In genomic region chr15:92449476-92449875, GRCh38 we compare ENCODE assay signal across 33 cellular contexts. TPM values are rescaled to one million over a fixed set of nuclear protein-coding genes. Genes with fewer than 3 reads are reported as not detected.
A peak's percentile ranks its signal among the peaks of the same experiment; 100 is the strongest.
DNase-seq lines count a peak whose midpoint lies in the region; ATAC-seq and TF ChIP-seq lines count a peak whose summit lies in the region.
"Had no signal": no experiment of that assay in that cellular context is flagged by ENCODE, and none has a peak within 500 bp of the region (broad histone marks: within the 10 kb centered on the region; RNA-seq: fewer than 3 reads in every experiment).

No MANE protein-coding gene starts in this region.

- no peak for TF ChIP-seq RAD21 in IMR-90 (IDR thresholded peaks at IDR 0.05; ENCODE audit: low read length)

- no peak overlapping the region for H3K56ac ChIP-seq in IMR-90 (ENCODE audit: extremely low read depth, insufficient read depth, low read length)

- no peak overlapping the region for H2AK5ac ChIP-seq in IMR-90 (ENCODE audit: low read depth, low read length)

- no peak overlapping the region for H2BK15ac ChIP-seq in IMR-90 (ENCODE audit: low read depth, low read length)

- no peak overlapping the region for H2AK9ac ChIP-seq in IMR-90 (replicated peaks; ENCODE audit: low read depth, low read length, poor library complexity)

- H3K27ac ChIP-seq in IMR-90 (ENCODE audit: insufficient read depth, low read length), result no peak overlapping the region
- H3K27ac ChIP-seq: A549, BLaER1, lower lobe of right lung, ovary, right atrium auricular region, SK-N-MC had no signal

- ATAC-seq in IMR-90 (ENCODE audit: low read depth) (no peak), GM18867 (IDR thresholded peaks at IDR 0.05; ENCODE audit: unreplicated experiment) (no peak), GM21390 (IDR thresholded peaks at IDR 0.05; ENCODE audit: unreplicated experiment) (no peak), HG03439 (IDR thresholded peaks at IDR 0.05; ENCODE audit: unreplicated experiment) (no peak)
- ATAC-seq: A549; activated T-helper 17 cell treated with anti-CD3 and anti-CD28 coated beads, Interleukin-2, amount 50 U/mL, for 72 hours; lower lobe of right lung had no signal

- no peak overlapping the region for H2BK120ac ChIP-seq in IMR-90 (ENCODE audit: low read depth, low read length)

- TF ChIP-seq CTCF in AG09309 (IDR thresholded peaks at IDR 0.05; ENCODE audit: control insufficient read depth, insufficient read depth, low read depth, low read length, missing control alignments) (no peak), IMR-90 (conservative IDR thresholded peaks at IDR 0.05; ENCODE audit: low read depth, low read length) (no peak), astrocyte of the cerebellum (IDR thresholded peaks at IDR 0.05; ENCODE audit: low read depth, low read length, missing control alignments) (no peak)

- CTCF ChIA-PET in IMR-90 (lab: Yijun Ruan, JAX), result no interaction called here

- H3K9me3 ChIP-seq in IMR-90 (ENCODE audit: control insufficient read depth, insufficient read depth, low read length), result peaks cover 4% of the 10 kb centered on the region; the same call in 1 of the 2 replicates
- H3K9me3 ChIP-seq: A549, BLaER1, lower lobe of right lung, MG63, ovary, right atrium auricular region had no signal

- H3K4me3 ChIP-seq in AG09309 (ENCODE audit: control insufficient read depth, low read depth, low read length), result no peak overlapping the region
- no peak overlapping the region for H3K4me3 ChIP-seq in IMR-90 (ENCODE audit: insufficient read depth, low read depth, low read length)
- no peak overlapping the region for H3K4me3 ChIP-seq in astrocyte of the cerebellum (ENCODE audit: low read depth, low read length)
- H3K4me3 ChIP-seq: A549, BLaER1, lower lobe of right lung, MG63, ovary, right atrium auricular region, SK-N-MC had no signal

- in situ Hi-C loops in IMR-90 (cut with MboI; ENCODE audit: low sequenced_read_pairs), result no loop called here
- in situ Hi-C loops in astrocyte of the cerebellum (cut with HindIII; ENCODE audit: low sequenced_read_pairs), result no loop called here

- H4K5ac ChIP-seq in IMR-90 (ENCODE audit: low read depth, low read length), result no peak overlapping the region

- no peak overlapping the region for H3K9ac ChIP-seq in IMR-90 (ENCODE audit: low read depth, low read length)
- H3K9ac ChIP-seq: BLaER1 had no signal

- dilution Hi-C loops in IMR-90 (cut with HindIII; ENCODE audit: low sequenced_read_pairs, unreplicated experiment), result no loop called here

- DNase-seq in AG09309 (ENCODE audit: low read depth), result peak; percentile 32
- DNase-seq in IMR-90, result peak; percentile 15
- DNase-seq in astrocyte of the cerebellum (ENCODE audit: low read depth), result peak; percentile 70
- peak; percentile 19 for DNase-seq in foreskin melanocyte
- no peak for DNase-seq in SK-N-DZ (ENCODE audit: low spot score)
- DNase-seq: activated CD4-positive, alpha-beta memory T cell treated with anti-CD3 and anti-CD28 coated beads, Interleukin-2, amount 10 ng/mL, durations not matched to agents 7 days and 5 days; activated CD4-positive, CD25-positive, alpha-beta regulatory T cell treated with anti-CD3 and anti-CD28 coated beads, Interleukin-2, amount 50 U/mL, for 72 hours; activated naive CD4-positive, alpha-beta T cell treated with anti-CD3 and anti-CD28 coated beads, Interleukin-2, amount 50 U/mL, for 16 hours; amygdala; central memory CD4-positive, alpha-beta T cell; COR-L47; dermis blood vessel endothelial cell; DMS53; GOT3; kidney; lower lobe of right lung; MG63; NCI-H1105 treated with DMSO at 0.1 percent for 48 hours; NCI-H2029 treated with DMSO at 0.1 percent for 48 hours; NCI-H2227 treated with DMSO at 0.1 percent for 48 hours; NCI-H526 treated with DMSO at 0.1 percent for 48 hours; ovary; RPMI8226; substantia nigra had no signal

- H3K23ac ChIP-seq in IMR-90 (ENCODE audit: low read depth, low read length), result no peak overlapping the region

- no peak overlapping the region for H4K8ac ChIP-seq in IMR-90 (ENCODE audit: low read depth in 2 of 2, low read length in 2 of 2)

- TF ChIP-seq POLR2A in IMR-90 (IDR thresholded peaks at IDR 0.05; ENCODE audit: low read depth, low read length), result no peak

- no CpG with 5 or more reads among the region's 2 CpGs for WGBS in IMR-90 (ENCODE audit: extremely low coverage in 2 of 2, insufficient read length in 1 of 2), 2 experiments

- H4K91ac ChIP-seq in IMR-90 (ENCODE audit: insufficient read depth, low read depth, low read length), result no peak overlapping the region

- H3K4me1 ChIP-seq in IMR-90 (ENCODE audit: control insufficient read depth, insufficient read depth, low read length), result no peaks in the 10 kb centered on the region
- H3K4me1 ChIP-seq: A549, lower lobe of right lung, right atrium auricular region had no signal

- H2BK20ac ChIP-seq in IMR-90 (ENCODE audit: low read depth, low read length), result no peak overlapping the region

- no peak overlapping the region for H2BK5ac ChIP-seq in IMR-90 (ENCODE audit: low read depth, low read length, poor library complexity, severe bottlenecking)

- H2AFZ ChIP-seq in IMR-90 (replicated peaks; ENCODE audit: low read length, poor library complexity), result no peak overlapping the region

- no peak overlapping the region for H3K18ac ChIP-seq in IMR-90 (ENCODE audit: low read depth, low read length)

- H3K14ac ChIP-seq in IMR-90 (replicated peaks; ENCODE audit: low read depth, low read length), result no peak overlapping the region

- no peaks in the 10 kb centered on the region for H4K20me1 ChIP-seq in IMR-90 (ENCODE audit: insufficient read depth, low read length)

- no peak overlapping the region for H3K4ac ChIP-seq in IMR-90 (ENCODE audit: low read depth, low read length)

- no peaks in the 10 kb centered on the region for H3K79me1 ChIP-seq in IMR-90 (ENCODE audit: low read depth in 1 of 2, low read length in 2 of 2)

- intact Hi-C loops in IMR-90 (cut with micrococcal nuclease), result no loop called here

- no peaks in the 10 kb centered on the region for H3K36me3 ChIP-seq in IMR-90 (ENCODE audit: control insufficient read depth, insufficient read depth, low read length)
- H3K36me3 ChIP-seq: lower lobe of right lung, MG63, ovary, right atrium auricular region had no signal

- no TSS peak for BruUV-seq in IMR-90 (replicated peaks; lab: Mats Ljungman, UMichigan)

- H3K9me1 ChIP-seq in IMR-90 (ENCODE audit: insufficient read depth, low read length), result no peaks in the 10 kb centered on the region

- H3K27me3 ChIP-seq in IMR-90 (ENCODE audit: control insufficient read depth, insufficient read depth, low read length), result no peaks in the 10 kb centered on the region
- H3K27me3 ChIP-seq: BLaER1, MG63, ovary, right atrium auricular region had no signal

- no peak overlapping the region for H3K4me2 ChIP-seq in IMR-90 (ENCODE audit: low read depth, low read length)
- H3K4me2 ChIP-seq: A549, BLaER1 had no signal

- POLR2A ChIA-PET in IMR-90 (lab: Charles Lee; ENCODE audit: unreplicated experiment), result no interaction called here

TF ChIP-seq in IMR-90, 13 proteins besides CTCF, POLR2A, EP300 and RAD21:
- TF ChIP-seq RCOR1 (IDR thresholded peaks at IDR 0.05; ENCODE audit: insufficient replicate concordance, low read length) (no peak), BHLHE40 (IDR thresholded peaks at IDR 0.05; ENCODE audit: low read depth, low read length) (no peak), NFE2L2 (IDR thresholded peaks at IDR 0.05; ENCODE audit: low read depth, low read length) (no peak), MXI1 (IDR thresholded peaks at IDR 0.05; ENCODE audit: borderline replicate concordance, low read depth, low read length) (no peak), MAZ (IDR thresholded peaks at IDR 0.05; ENCODE audit: borderline replicate concordance, low read depth, low read length) (no peak), MAFK (IDR thresholded peaks at IDR 0.05; ENCODE audit: low read depth, low read length) (no peak), SMC3 (IDR thresholded peaks at IDR 0.05; ENCODE audit: low read depth, low read length) (no peak), FOS (IDR thresholded peaks at IDR 0.05; ENCODE audit: low read depth, low read length) (no peak)
- TF ChIP-seq, protein P1, sequence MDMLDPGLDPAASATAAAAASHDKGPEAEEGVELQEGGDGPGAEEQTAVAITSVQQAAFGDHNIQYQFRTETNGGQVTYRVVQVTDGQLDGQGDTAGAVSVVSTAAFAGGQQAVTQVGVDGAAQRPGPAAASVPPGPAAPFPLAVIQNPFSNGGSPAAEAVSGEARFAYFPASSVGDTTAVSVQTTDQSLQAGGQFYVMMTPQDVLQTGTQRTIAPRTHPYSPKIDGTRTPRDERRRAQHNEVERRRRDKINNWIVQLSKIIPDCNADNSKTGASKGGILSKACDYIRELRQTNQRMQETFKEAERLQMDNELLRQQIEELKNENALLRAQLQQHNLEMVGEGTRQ (IDR thresholded peaks at IDR 0.05; ENCODE audit: low read depth, low read length), result no peak

RNA-seq across cellular contexts. Expression of gene ST8SIA2, which starts 55.8 kb away (rescaled TPM):
- total RNA-seq in IMR-90 (2012; rRNA removed), result not detected in 2 replicates
- not detected in 2 replicates for polyA plus RNA-seq in IMR-90 (2012; rRNA removed)
- not detected in 2 replicates for polyA plus RNA-seq in IMR-90 (2012; cell fraction: cytosol; rRNA removed)
- not detected in 2 replicates for polyA plus RNA-seq in IMR-90 (2012; cell fraction: nucleus; rRNA removed; ENCODE audit: low replicate concordance)
- polyA plus RNA-seq in SK-N-DZ (2014; cell fraction: cytosol; rRNA removed), result 33.5 and 54.4 TPM in 2 replicates
- 26.7 and 46.1 TPM in 2 replicates for polyA plus RNA-seq in SK-N-DZ (2014; cell fraction: nucleus; rRNA removed)
- total RNA-seq: activated CD4-positive, alpha-beta memory T cell treated with anti-CD3 and anti-CD28 coated beads, Interleukin-2, amount 10 ng/mL, durations not matched to agents 7 days and 5 days; activated T-helper 17 cell treated with anti-CD3 and anti-CD28 coated beads, Interleukin-2, amount 50 U/mL, for 72 hours; lower lobe of right lung; T-helper 1 cell treated with Interleukin-12 subunit alpha and Interleukin-12 subunit beta and Interleukin-4 antibody, amounts not matched to agents 30 ng/mL and 1 ng/mL, for 36 hours had no signal
